Comparison of ENCODE assay signal across 11 cellular contexts in genomic region chr1:117567435-117567834, GRCh38.
"Had no signal": no experiment of that assay in that cellular context is flagged by ENCODE, and none has a peak within 500 bp of the region (broad histone marks: within the 10 kb centered on the region; RNA-seq: fewer than 3 reads in every experiment).

No MANE protein-coding gene starts in this region.

- H3K4me1 ChIP-seq: gastrocnemius medialis had no signal

- H3K27me3 Mint-ChIP-seq: activated T-helper 17 cell treated with anti-CD3 and anti-CD28 coated beads, Interleukin-2, amount 50 U/mL, for 72 hours had no signal

- H3K9me3 Mint-ChIP-seq: activated CD4-positive, alpha-beta T cell treated with anti-CD3 and anti-CD28 coated beads, Interleukin-2, amount 10 ng/mL, durations not matched to agents 24 days and 14 days; activated naive CD4-positive, alpha-beta T cell treated with anti-CD3 and anti-CD28 coated beads for 36 hours; activated T-helper 17 cell treated with anti-CD3 and anti-CD28 coated beads, Interleukin-2, amount 50 U/mL, for 72 hours; naive B cell had no signal

- H3K4me3 Mint-ChIP-seq: activated CD4-positive, alpha-beta T cell treated with anti-CD3 and anti-CD28 coated beads, Interleukin-2, amount 10 ng/mL, durations not matched to agents 24 days and 14 days; activated naive CD4-positive, alpha-beta T cell treated with anti-CD3 and anti-CD28 coated beads for 36 hours; activated T-helper 17 cell treated with anti-CD3 and anti-CD28 coated beads, Interleukin-2, amount 50 U/mL, for 72 hours; naive B cell had no signal

- H3K9me3 ChIP-seq: body of pancreas, gastrocnemius medialis, left lung, pancreas had no signal

- ATAC-seq: activated T-helper 17 cell treated with anti-CD3 and anti-CD28 coated beads, Interleukin-2, amount 50 U/mL, for 72 hours; body of pancreas; gastrocnemius medialis; left lung; pancreas; SK-N-SH treated with all-trans-retinoic acid at 6 μM for 48 hours had no signal

- H3K27ac ChIP-seq: body of pancreas, gastrocnemius medialis, left lung, pancreas had no signal

- H3K4me3 ChIP-seq: body of pancreas, gastrocnemius medialis, left lung, pancreas had no signal

- H3K27me3 ChIP-seq: body of pancreas, gastrocnemius medialis, left lung, pancreas had no signal

- H3K36me3 ChIP-seq: gastrocnemius medialis, left lung, pancreas had no signal

- H3K36me3 Mint-ChIP-seq: naive B cell had no signal

- DNase-seq: activated CD4-positive, alpha-beta T cell treated with anti-CD3 and anti-CD28 coated beads, Interleukin-2, amount 10 ng/mL, durations not matched to agents 24 days and 14 days; activated naive CD4-positive, alpha-beta T cell treated with anti-CD3 and anti-CD28 coated beads for 36 hours; body of pancreas; gastrocnemius medialis; kidney; left lung; naive B cell; stimulated activated naive CD4-positive, alpha-beta T cell had no signal

- H3K27ac Mint-ChIP-seq: activated naive CD4-positive, alpha-beta T cell treated with anti-CD3 and anti-CD28 coated beads for 36 hours; activated T-helper 17 cell treated with anti-CD3 and anti-CD28 coated beads, Interleukin-2, amount 50 U/mL, for 72 hours; naive B cell had no signal
